In the genomic region with DNA sequence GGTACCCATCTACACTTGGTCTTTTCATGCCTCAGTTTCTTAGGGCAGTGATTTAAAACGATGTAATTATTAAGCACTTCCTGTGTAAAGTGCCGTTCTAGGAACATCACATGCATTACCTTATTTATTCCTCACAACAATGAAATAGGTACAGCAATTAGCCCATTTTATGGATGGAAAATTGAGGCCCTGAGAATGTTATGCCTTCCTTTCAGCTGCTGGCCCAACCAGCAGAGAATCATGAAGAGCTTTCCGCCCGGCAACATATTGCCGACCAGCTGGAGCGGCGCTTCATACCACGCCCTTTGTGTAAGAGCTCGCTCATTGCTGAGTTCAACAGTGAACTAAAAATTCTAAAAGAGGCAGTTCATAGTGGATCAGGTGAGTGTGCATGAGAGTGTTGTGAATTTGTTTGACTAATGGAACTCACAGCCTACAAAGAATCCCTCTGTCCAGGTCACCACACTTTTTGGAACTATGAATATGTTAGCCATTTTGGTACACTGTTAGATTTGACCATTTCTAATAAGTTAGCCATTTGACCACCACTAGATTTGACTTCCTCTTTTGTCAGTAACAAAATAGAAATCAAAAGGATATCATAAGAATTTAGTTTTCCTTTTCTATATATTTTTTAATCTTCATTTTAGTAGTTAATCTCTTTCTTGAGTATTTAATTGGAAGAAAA, we compare ENCODE assay signal across 10 cellular contexts. TPM values are rescaled to one million over a fixed set of nuclear protein-coding genes. Genes with fewer than 3 reads are reported as not detected.
DNase-seq lines count a peak whose midpoint lies in the region; ATAC-seq and TF ChIP-seq lines count a peak whose summit lies in the region.
"Had no signal": no experiment of that assay in that cellular context is flagged by ENCODE, and none has a peak within 500 bp of the region (broad histone marks: within the 10 kb centered on the region; RNA-seq: fewer than 3 reads in every experiment).

No MANE protein-coding gene starts in this region.

- no peaks in the 10 kb centered on the region for H3K4me1 ChIP-seq in left ventricle myocardium inferior
- H3K4me1 ChIP-seq: upper lobe of left lung had no signal

- TF ChIP-seq CTCF in left ventricle myocardium inferior (IDR thresholded peaks at IDR 0.05; ENCODE audit: borderline replicate concordance): no peak

- in situ Hi-C loops in ACHN (cut with HindIII; ENCODE audit: low pct_ligation_motif_present, low pct_unique_long_range_greater_than_20kb, low sequenced_read_pairs): no loop called here

- no peaks in the 10 kb centered on the region for H3K9me3 ChIP-seq in left ventricle myocardium inferior (replicated peaks)
- H3K9me3 ChIP-seq: upper lobe of left lung had no signal

- H3K27ac ChIP-seq in left ventricle myocardium inferior (replicated peaks): no peak overlapping the region
- H3K27ac ChIP-seq: upper lobe of left lung had no signal

- H3K4me3 ChIP-seq in left ventricle myocardium inferior: no peak overlapping the region
- H3K4me3 ChIP-seq: upper lobe of left lung had no signal

- H3K36me3 ChIP-seq in left ventricle myocardium inferior: no peaks in the 10 kb centered on the region
- H3K36me3 ChIP-seq: upper lobe of left lung had no signal

- ATAC-seq in GM18498 (IDR thresholded peaks at IDR 0.05; ENCODE audit: unreplicated experiment) (peak; percentile 80), GM19397 (IDR thresholded peaks at IDR 0.05; ENCODE audit: unreplicated experiment) (peak; percentile 75), HG02798 (IDR thresholded peaks at IDR 0.05; ENCODE audit: poor library complexity, unreplicated experiment) (peak; percentile 69), HG03469 (IDR thresholded peaks at IDR 0.05; ENCODE audit: unreplicated experiment) (peak; percentile 67)

- intact Hi-C loops in left ventricle myocardium inferior (cut with micrococcal nuclease): loop anchor here (5.0 kb wide), 1 partner anchor 220 kb away; no protein-coding TSS in a partner anchor

- H3K27me3 ChIP-seq in left ventricle myocardium inferior (ENCODE audit: low read depth): peaks cover 31% of the 10 kb centered on the region
- H3K27me3 ChIP-seq: upper lobe of left lung had no signal

- DNase-seq in left ventricle myocardium inferior: no peak
- no peak for DNase-seq in amniotic stem cell (lab: John Stamatoyannopoulos, UW)
- no peak for DNase-seq in HuH-7.5 (ENCODE audit: low spot score)
- no peak for DNase-seq in ACHN
- DNase-seq: activated effector memory CD4-positive, alpha-beta T cell treated with anti-CD3 and anti-CD28 coated beads, Interleukin-2, amount 50 U/mL, for 16 hours; upper lobe of left lung had no signal

RNA-seq across cellular contexts. Expression of gene RPE, which starts 25.6 kb away (rescaled TPM):
- 16.4 TPM for total RNA-seq in left ventricle myocardium inferior
